ENCODE assay signal across 1 cellular context in the genomic region with DNA sequence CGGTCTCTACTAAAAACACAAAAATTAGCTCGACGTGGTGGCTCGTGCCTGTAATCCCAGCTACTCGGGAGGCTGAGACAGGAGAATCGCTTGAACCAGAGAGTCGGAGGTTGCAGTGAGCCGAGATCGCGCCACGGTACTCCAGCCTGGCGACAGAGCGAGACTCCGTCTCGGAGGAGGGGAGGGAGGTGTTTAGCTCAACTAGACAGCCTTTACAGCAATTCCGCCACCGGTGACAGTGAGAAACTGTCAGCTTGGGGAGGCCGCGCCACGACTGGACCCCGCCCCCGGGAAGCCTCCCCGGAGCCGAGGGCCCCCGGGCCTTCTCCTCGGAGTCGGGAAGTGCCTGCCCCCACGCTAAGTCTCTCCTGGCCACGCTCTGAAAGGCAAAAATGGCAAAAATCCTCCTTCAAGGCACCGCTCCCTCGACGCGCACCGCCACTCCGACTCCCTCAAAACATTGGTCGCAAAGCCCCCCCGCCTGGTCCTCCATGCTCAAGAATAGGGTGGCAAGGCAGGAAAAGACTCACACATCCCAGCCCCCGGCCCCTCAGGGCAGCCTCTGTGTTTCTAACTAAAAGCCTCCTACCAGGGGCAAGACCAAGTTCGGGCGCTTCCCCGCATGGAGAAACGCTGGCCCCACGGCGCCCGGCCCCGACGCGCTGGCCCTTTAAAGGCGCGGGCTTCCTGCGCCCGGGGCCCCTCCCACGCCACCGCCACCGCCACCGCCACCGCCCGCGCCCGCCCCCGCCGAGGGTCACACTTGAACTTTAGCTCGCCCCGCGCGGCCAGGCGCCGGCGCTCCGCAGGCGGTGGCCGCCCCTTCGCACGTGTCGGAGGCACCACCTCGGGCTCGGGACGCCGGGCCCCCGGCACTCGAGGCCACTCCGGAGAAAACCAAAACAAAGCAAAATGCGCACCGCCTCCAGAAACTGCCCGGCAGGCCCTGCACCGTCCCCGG.
TF ChIP-seq lines count a peak whose summit lies in the region.

No MANE protein-coding gene starts in this region.

TF ChIP-seq in HepG2, 621 proteins besides CTCF, POLR2A, EP300 and RAD21 (continued from another document and continues in another):
- no peak for TF ChIP-seq FOXA3 (CRISPR knock-in tag; IDR thresholded peaks at IDR 0.05)
- TF ChIP-seq ZNF749 (CRISPR knock-in tag; IDR thresholded peaks at IDR 0.05; ENCODE audit: borderline replicate concordance), result no peak
- TF ChIP-seq SRSF1 (optimal IDR thresholded peaks at IDR 0.05; ENCODE audit: low read depth, low read length), result no peak
- TF ChIP-seq, protein P1, sequence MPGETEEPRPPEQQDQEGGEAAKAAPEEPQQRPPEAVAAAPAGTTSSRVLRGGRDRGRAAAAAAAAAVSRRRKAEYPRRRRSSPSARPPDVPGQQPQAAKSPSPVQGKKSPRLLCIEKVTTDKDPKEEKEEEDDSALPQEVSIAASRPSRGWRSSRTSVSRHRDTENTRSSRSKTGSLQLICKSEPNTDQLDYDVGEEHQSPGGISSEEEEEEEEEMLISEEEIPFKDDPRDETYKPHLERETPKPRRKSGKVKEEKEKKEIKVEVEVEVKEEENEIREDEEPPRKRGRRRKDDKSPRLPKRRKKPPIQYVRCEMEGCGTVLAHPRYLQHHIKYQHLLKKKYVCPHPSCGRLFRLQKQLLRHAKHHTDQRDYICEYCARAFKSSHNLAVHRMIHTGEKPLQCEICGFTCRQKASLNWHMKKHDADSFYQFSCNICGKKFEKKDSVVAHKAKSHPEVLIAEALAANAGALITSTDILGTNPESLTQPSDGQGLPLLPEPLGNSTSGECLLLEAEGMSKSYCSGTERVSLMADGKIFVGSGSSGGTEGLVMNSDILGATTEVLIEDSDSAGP (CRISPR knock-in tag; IDR thresholded peaks at IDR 0.05; ENCODE audit: borderline replicate concordance), result peak; percentile 99
- TF ChIP-seq SMAD3 (CRISPR knock-in tag; IDR thresholded peaks at IDR 0.05), result no peak
- peak; percentile 43 for TF ChIP-seq NR2C2 (CRISPR knock-in tag; IDR thresholded peaks at IDR 0.05; ENCODE audit: borderline replicate concordance)
- peak; percentile 76; the same call in 1 of the 2 replicates for TF ChIP-seq ZNF142 (CRISPR knock-in tag; IDR thresholded peaks at IDR 0.05)
- TF ChIP-seq SP5 (CRISPR knock-in tag; IDR thresholded peaks at IDR 0.05; ENCODE audit: borderline replicate concordance, low read depth), result no peak
- TF ChIP-seq SIN3A (IDR thresholded peaks at IDR 0.05; ENCODE audit: borderline replicate concordance, low read depth, low read length), result peak; percentile 73; the same call in 1 of the 2 replicates
- TF ChIP-seq KAT7 (CRISPR knock-in tag; IDR thresholded peaks at IDR 0.05; ENCODE audit: borderline replicate concordance), result 0 out of 2 replicates have a peak, but pooled peaks have one; percentile 71
- TF ChIP-seq, protein P2, sequence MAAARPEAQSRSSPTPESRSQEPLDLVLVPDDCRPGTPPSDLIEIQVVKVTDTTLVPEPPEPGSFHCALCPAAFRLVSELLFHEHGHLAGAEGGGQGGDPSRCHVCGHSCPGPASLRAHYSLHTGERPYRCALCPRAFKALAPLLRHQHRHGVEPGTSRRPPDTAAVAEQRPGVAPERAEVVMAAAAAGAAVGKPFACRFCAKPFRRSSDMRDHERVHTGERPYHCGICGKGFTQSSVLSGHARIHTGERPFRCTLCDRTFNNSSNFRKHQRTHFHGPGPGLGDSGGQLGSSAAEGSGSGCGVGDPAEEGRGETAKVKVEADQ (CRISPR knock-in tag; IDR thresholded peaks at IDR 0.05; ENCODE audit: borderline replicate concordance), result peak; percentile 24; the same call in 1 of the 2 replicates
- no peak for TF ChIP-seq XBP1 (CRISPR knock-in tag; IDR thresholded peaks at IDR 0.05)
- no peak for TF ChIP-seq BORCS8-MEF2B (CRISPR knock-in tag; IDR thresholded peaks at IDR 0.05)
- TF ChIP-seq, protein P3, sequence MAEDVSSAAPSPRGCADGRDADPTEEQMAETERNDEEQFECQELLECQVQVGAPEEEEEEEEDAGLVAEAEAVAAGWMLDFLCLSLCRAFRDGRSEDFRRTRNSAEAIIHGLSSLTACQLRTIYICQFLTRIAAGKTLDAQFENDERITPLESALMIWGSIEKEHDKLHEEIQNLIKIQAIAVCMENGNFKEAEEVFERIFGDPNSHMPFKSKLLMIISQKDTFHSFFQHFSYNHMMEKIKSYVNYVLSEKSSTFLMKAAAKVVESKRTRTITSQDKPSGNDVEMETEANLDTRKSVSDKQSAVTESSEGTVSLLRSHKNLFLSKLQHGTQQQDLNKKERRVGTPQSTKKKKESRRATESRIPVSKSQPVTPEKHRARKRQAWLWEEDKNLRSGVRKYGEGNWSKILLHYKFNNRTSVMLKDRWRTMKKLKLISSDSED (CRISPR knock-in tag; IDR thresholded peaks at IDR 0.05), result no peak
- TF ChIP-seq, protein P4, sequence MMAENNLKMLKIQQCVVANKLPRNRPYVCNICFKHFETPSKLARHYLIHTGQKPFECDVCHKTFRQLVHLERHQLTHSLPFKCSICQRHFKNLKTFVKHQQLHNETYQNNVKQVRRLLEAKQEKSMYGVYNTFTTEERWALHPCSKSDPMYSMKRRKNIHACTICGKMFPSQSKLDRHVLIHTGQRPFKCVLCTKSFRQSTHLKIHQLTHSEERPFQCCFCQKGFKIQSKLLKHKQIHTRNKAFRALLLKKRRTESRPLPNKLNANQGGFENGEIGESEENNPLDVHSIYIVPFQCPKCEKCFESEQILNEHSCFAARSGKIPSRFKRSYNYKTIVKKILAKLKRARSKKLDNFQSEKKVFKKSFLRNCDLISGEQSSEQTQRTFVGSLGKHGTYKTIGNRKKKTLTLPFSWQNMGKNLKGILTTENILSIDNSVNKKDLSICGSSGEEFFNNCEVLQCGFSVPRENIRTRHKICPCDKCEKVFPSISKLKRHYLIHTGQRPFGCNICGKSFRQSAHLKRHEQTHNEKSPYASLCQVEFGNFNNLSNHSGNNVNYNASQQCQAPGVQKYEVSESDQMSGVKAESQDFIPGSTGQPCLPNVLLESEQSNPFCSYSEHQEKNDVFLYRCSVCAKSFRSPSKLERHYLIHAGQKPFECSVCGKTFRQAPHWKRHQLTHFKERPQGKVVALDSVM (CRISPR knock-in tag; IDR thresholded peaks at IDR 0.05), result 0 out of 2 replicates have a peak, but pooled peaks have one; percentile 72
- no peak for TF ChIP-seq MAZ (IDR thresholded peaks at IDR 0.05; ENCODE audit: borderline replicate concordance, low read depth, low read length)
- TF ChIP-seq MAZ (CRISPR knock-in tag; IDR thresholded peaks at IDR 0.05; ENCODE audit: low read depth), result 0 out of 2 replicates have a peak, but pooled peaks have one; percentile 39
- no peak for TF ChIP-seq ZBTB34 (CRISPR knock-in tag; IDR thresholded peaks at IDR 0.05)
- no peak for TF ChIP-seq FOSL1 (CRISPR knock-in tag; IDR thresholded peaks at IDR 0.05; ENCODE audit: borderline replicate concordance)
- TF ChIP-seq MAX (IDR thresholded peaks at IDR 0.05), result peak; percentile 89
- TF ChIP-seq PAWR (CRISPR knock-in tag; IDR thresholded peaks at IDR 0.05; ENCODE audit: borderline replicate concordance), result no peak
- TF ChIP-seq HOXA3 (CRISPR knock-in tag; IDR thresholded peaks at IDR 0.05), result peak; percentile 70; the same call in 1 of the 2 replicates
- TF ChIP-seq ZNF564 (CRISPR knock-in tag; IDR thresholded peaks at IDR 0.05), result peak; percentile 62
- no peak for TF ChIP-seq CBX2 (IDR thresholded peaks at IDR 0.05; ENCODE audit: low read depth, low read length)
- no peak for TF ChIP-seq CBX2 (CRISPR knock-in tag; IDR thresholded peaks at IDR 0.05; ENCODE audit: low read depth)
- TF ChIP-seq HIVEP1 (CRISPR knock-in tag; IDR thresholded peaks at IDR 0.05), result 0 out of 2 replicates have a peak, but pooled peaks have one; percentile 49
- TF ChIP-seq ZNF232 (CRISPR knock-in tag; IDR thresholded peaks at IDR 0.05; ENCODE audit: borderline replicate concordance), result no peak
- peak; percentile 50; the same call in 1 of the 2 replicates for TF ChIP-seq ZMYM3 (CRISPR knock-in tag; IDR thresholded peaks at IDR 0.05)
- TF ChIP-seq ZNF292 (CRISPR knock-in tag; IDR thresholded peaks at IDR 0.05; ENCODE audit: borderline replicate concordance, low read depth), result peak; percentile 95
- TF ChIP-seq, protein P5, sequence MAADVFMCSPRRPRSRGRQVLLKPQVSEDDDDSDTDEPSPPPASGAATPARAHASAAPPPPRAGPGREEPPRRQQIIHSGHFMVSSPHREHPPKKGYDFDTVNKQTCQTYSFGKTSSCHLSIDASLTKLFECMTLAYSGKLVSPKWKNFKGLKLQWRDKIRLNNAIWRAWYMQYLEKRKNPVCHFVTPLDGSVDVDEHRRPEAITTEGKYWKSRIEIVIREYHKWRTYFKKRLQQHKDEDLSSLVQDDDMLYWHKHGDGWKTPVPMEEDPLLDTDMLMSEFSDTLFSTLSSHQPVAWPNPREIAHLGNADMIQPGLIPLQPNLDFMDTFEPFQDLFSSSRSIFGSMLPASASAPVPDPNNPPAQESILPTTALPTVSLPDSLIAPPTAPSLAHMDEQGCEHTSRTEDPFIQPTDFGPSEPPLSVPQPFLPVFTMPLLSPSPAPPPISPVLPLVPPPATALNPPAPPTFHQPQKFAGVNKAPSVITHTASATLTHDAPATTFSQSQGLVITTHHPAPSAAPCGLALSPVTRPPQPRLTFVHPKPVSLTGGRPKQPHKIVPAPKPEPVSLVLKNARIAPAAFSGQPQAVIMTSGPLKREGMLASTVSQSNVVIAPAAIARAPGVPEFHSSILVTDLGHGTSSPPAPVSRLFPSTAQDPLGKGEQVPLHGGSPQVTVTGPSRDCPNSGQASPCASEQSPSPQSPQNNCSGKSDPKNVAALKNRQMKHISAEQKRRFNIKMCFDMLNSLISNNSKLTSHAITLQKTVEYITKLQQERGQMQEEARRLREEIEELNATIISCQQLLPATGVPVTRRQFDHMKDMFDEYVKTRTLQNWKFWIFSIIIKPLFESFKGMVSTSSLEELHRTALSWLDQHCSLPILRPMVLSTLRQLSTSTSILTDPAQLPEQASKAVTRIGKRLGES (CRISPR knock-in tag; IDR thresholded peaks at IDR 0.05; ENCODE audit: borderline replicate concordance), result 0 out of 2 replicates have a peak, but pooled peaks have one; percentile 22
- peak; percentile 20; the same call in 1 of the 2 replicates for TF ChIP-seq ZSCAN20 (CRISPR knock-in tag; IDR thresholded peaks at IDR 0.05; ENCODE audit: borderline replicate concordance)
- peak; percentile 65 for TF ChIP-seq ASH2L (IDR thresholded peaks at IDR 0.05; ENCODE audit: insufficient read length, low read depth, low read length)
- TF ChIP-seq MEIS1 (CRISPR knock-in tag; IDR thresholded peaks at IDR 0.05; ENCODE audit: borderline replicate concordance), result 0 out of 2 replicates have a peak, but pooled peaks have one; percentile 38
